ENCODE assay signal across 27 cellular contexts in genomic region chr17:63709110-63709509, GRCh38. TPM values are rescaled to one million over a fixed set of nuclear protein-coding genes. Genes with fewer than 3 reads are reported as not detected.
DNase-seq lines count a peak whose midpoint lies in the region; ATAC-seq and TF ChIP-seq lines count a peak whose summit lies in the region.
"Had no signal": no experiment of that assay in that cellular context is flagged by ENCODE, and none has a peak within 500 bp of the region (broad histone marks: within the 10 kb centered on the region; RNA-seq: fewer than 3 reads in every experiment).

No MANE protein-coding gene starts in this region.

- H3K4me1 Mint-ChIP-seq in activated T-cell treated with anti-CD3 and anti-CD28 coated beads, Interleukin-2, amount 50 U/mL, for 72 hours (ENCODE audit: low read depth): peaks cover 55% of the 10 kb centered on the region
- H3K4me1 Mint-ChIP-seq in activated CD4-positive, alpha-beta memory T cell treated with anti-CD3 and anti-CD28 coated beads for 36 hours (ENCODE audit: low read depth): peaks cover 54% of the 10 kb centered on the region
- H3K4me1 Mint-ChIP-seq in central memory CD8-positive, alpha-beta T cell: peaks cover 45% of the 10 kb centered on the region

- no peaks in the 10 kb centered on the region for H3K9me3 Mint-ChIP-seq in activated T-cell treated with anti-CD3 and anti-CD28 coated beads, Interleukin-2, amount 50 U/mL, for 72 hours
- no peaks in the 10 kb centered on the region for H3K9me3 Mint-ChIP-seq in activated CD4-positive, alpha-beta memory T cell treated with anti-CD3 and anti-CD28 coated beads for 36 hours
- H3K9me3 Mint-ChIP-seq in central memory CD8-positive, alpha-beta T cell: no peaks in the 10 kb centered on the region
- H3K9me3 Mint-ChIP-seq: activated T-cell treated with anti-CD3 and anti-CD28 coated beads, Interleukin-2, amount 50 U/mL, for 4 hours had no signal

- H3K36me3 Mint-ChIP-seq in activated T-cell treated with anti-CD3 and anti-CD28 coated beads, Interleukin-2, amount 50 U/mL, for 72 hours (ENCODE audit: insufficient read depth in 2 of 2): peaks cover 7 to 15% of the 10 kb centered on the region in 2 donors
- H3K36me3 Mint-ChIP-seq in activated CD4-positive, alpha-beta memory T cell treated with anti-CD3 and anti-CD28 coated beads for 36 hours: peaks cover 38% of the 10 kb centered on the region
- H3K36me3 Mint-ChIP-seq in central memory CD8-positive, alpha-beta T cell (ENCODE audit: insufficient read depth): peaks cover 17% of the 10 kb centered on the region

- H3K79me2 ChIP-seq in OCI-LY7 (ENCODE audit: insufficient read depth, low read depth, low read length): no peaks in the 10 kb centered on the region

- H3K27me3 Mint-ChIP-seq in activated T-cell treated with anti-CD3 and anti-CD28 coated beads, Interleukin-2, amount 50 U/mL, for 72 hours (ENCODE audit: low read depth): no peaks in the 10 kb centered on the region
- no peaks in the 10 kb centered on the region for H3K27me3 Mint-ChIP-seq in activated CD4-positive, alpha-beta memory T cell treated with anti-CD3 and anti-CD28 coated beads for 36 hours
- H3K27me3 Mint-ChIP-seq in central memory CD8-positive, alpha-beta T cell: no peaks in the 10 kb centered on the region

- H3K36me3 ChIP-seq in neutrophil (peaks cover 91% of the 10 kb centered on the region), OCI-LY7 (ENCODE audit: insufficient read depth, low read length) (peaks cover 88% of the 10 kb centered on the region)
- H3K36me3 ChIP-seq: colonic mucosa had no signal

- H4K20me1 ChIP-seq in OCI-LY7 (ENCODE audit: insufficient read depth, low read length): no peaks in the 10 kb centered on the region

- TF ChIP-seq CTCF in neutrophil (IDR thresholded peaks at IDR 0.05) (no peak), OCI-LY7 (conservative IDR thresholded peaks at IDR 0.05; ENCODE audit: low read length) (no peak), coronary artery (IDR thresholded peaks at IDR 0.05) (no peak)

- ATAC-seq in activated T-cell treated with anti-CD3 and anti-CD28 coated beads, Interleukin-2, amount 50 U/mL, for 72 hours (replicated peaks in 1 of 2): no peak
- no peak for ATAC-seq in central memory CD8-positive, alpha-beta T cell (replicated peaks; ENCODE audit: extremely low read depth, poor library complexity, severe bottlenecking)
- ATAC-seq in HG03045 (IDR thresholded peaks at IDR 0.05; ENCODE audit: unreplicated experiment): no peak
- ATAC-seq: gastroesophageal sphincter, left ventricle myocardium superior, right cardiac atrium had no signal

- H3K27me3 ChIP-seq in neutrophil: no peaks in the 10 kb centered on the region
- H3K27me3 ChIP-seq: BLaER1, brain microvascular endothelial cell, colonic mucosa, gastroesophageal sphincter, MG63 had no signal

- intact Hi-C loops in activated CD4-positive, alpha-beta memory T cell treated with anti-CD3 and anti-CD28 coated beads for 36 hours (cut with micrococcal nuclease): no loop called here
- intact Hi-C loops in OCI-LY7 (cut with micrococcal nuclease; ENCODE audit: unreplicated experiment): no loop called here

- CTCF ChIA-PET in activated CD4-positive, alpha-beta memory T cell treated with anti-CD3 and anti-CD28 coated beads for 36 hours (lab: Charles Lee): interaction anchor here (0.9 to 3.6 kb wide), 10 partner anchors 8 to 284 kb away, joined by 3 to 27 read pairs (median 7); no protein-coding TSS in a partner anchor
- CTCF ChIA-PET in OCI-LY7 (lab: Charles Lee; ENCODE audit: unreplicated experiment): no interaction called here

- no TSS peak for BruUV-seq in OCI-LY7 (replicated peaks; lab: Mats Ljungman, UMichigan)

- no peak for DNase-seq in activated T-cell treated with anti-CD3 and anti-CD28 coated beads, Interleukin-2, amount 50 U/mL, for 72 hours
- no peak for DNase-seq in activated T-cell treated with anti-CD3 and anti-CD28 coated beads, Interleukin-2, amount 50 U/mL, for 48 hours
- no peak for DNase-seq in activated CD4-positive, alpha-beta memory T cell treated with anti-CD3 and anti-CD28 coated beads for 36 hours
- no peak for DNase-seq in central memory CD8-positive, alpha-beta T cell (ENCODE audit: low spot score in 2 of 2)
- DNase-seq in OCI-LY7 (ENCODE audit: low spot score) (no peak), coronary artery (ENCODE audit: low spot score) (no peak)
- DNase-seq: ACHN; activated CD4-positive, alpha-beta T cell treated with anti-CD3 and anti-CD28 coated beads, Interleukin-2, amount 50 U/mL, for 48 hours; activated T-cell treated with anti-CD3 and anti-CD28 coated beads, Interleukin-2, amount 50 U/mL, for 4 hours; brain microvascular endothelial cell; colonic mucosa; hippocampal formation; left ventricle myocardium superior; MG63; midbrain; NCI-H2081 treated with DMSO at 0.1 percent for 48 hours; NCI-H345; NCI-H82; right cardiac atrium; stimulated activated CD4-positive, alpha-beta T cell treated with anti-CD3 and anti-CD28 coated beads, Interleukin-4, amount 100 ng/mL, for 1 hour; stimulated activated naive CD4-positive, alpha-beta T cell; WERI-Rb-1 had no signal

- H3K4me2 ChIP-seq in OCI-LY7 (ENCODE audit: low read length): no peak overlapping the region
- H3K4me2 ChIP-seq: BLaER1 had no signal

- H3K4me3 Mint-ChIP-seq in activated T-cell treated with anti-CD3 and anti-CD28 coated beads, Interleukin-2, amount 50 U/mL, for 72 hours: no peak overlapping the region
- H3K4me3 Mint-ChIP-seq in activated CD4-positive, alpha-beta memory T cell treated with anti-CD3 and anti-CD28 coated beads for 36 hours: no peak overlapping the region
- H3K4me3 Mint-ChIP-seq in central memory CD8-positive, alpha-beta T cell: peak overlapping the region; percentile 23
- H3K4me3 Mint-ChIP-seq: activated T-cell treated with anti-CD3 and anti-CD28 coated beads, Interleukin-2, amount 50 U/mL, for 4 hours had no signal

- POLR2A ChIA-PET in activated CD4-positive, alpha-beta memory T cell treated with anti-CD3 and anti-CD28 coated beads for 36 hours (lab: Charles Lee): no interaction called here
- POLR2A ChIA-PET in OCI-LY7 (lab: Charles Lee): no interaction called here

- H3K9me2 ChIP-seq in OCI-LY7 (ENCODE audit: insufficient read depth, low read length): no peaks in the 10 kb centered on the region

- H3K4me1 ChIP-seq in neutrophil (ENCODE audit: control insufficient read depth in 1 of 2, insufficient read depth in 1 of 2, low read depth in 1 of 2, low read length in 1 of 2): peaks cover 12 to 17% of the 10 kb centered on the region in 2 experiments
- H3K4me1 ChIP-seq in OCI-LY7 (ENCODE audit: insufficient read depth, low read length, poor library complexity, severe bottlenecking): peaks cover 26% of the 10 kb centered on the region
- H3K4me1 ChIP-seq: colonic mucosa, gastroesophageal sphincter had no signal

- H3K27ac ChIP-seq in neutrophil (peak overlapping the region; percentile 16), OCI-LY7 (ENCODE audit: low read depth, low read length, poor library complexity, severe bottlenecking) (no peak overlapping the region), coronary artery (no peak overlapping the region)
- H3K27ac ChIP-seq: BLaER1, brain microvascular endothelial cell, colonic mucosa, gastroesophageal sphincter, SK-N-MC, WERI-Rb-1 had no signal

- H2AFZ ChIP-seq in OCI-LY7 (ENCODE audit: low read length): no peak overlapping the region

- H3K9me3 ChIP-seq in neutrophil (no peaks in the 10 kb centered on the region), OCI-LY7 (ENCODE audit: low read length) (no peaks in the 10 kb centered on the region)
- H3K9me3 ChIP-seq: BLaER1, colonic mucosa, gastroesophageal sphincter, MG63 had no signal

- no peak overlapping the region for H3K4me3 ChIP-seq in neutrophil (ENCODE audit: low read depth in 1 of 2, low read length in 1 of 2)
- no peak overlapping the region for H3K4me3 ChIP-seq in OCI-LY7 (ENCODE audit: low read depth, low read length, poor library complexity, severe bottlenecking)
- no peak overlapping the region for H3K4me3 ChIP-seq in coronary artery
- H3K4me3 ChIP-seq: BLaER1, colonic mucosa, gastroesophageal sphincter, MG63, SK-N-MC had no signal

- H3K27ac Mint-ChIP-seq in activated T-cell treated with anti-CD3 and anti-CD28 coated beads, Interleukin-2, amount 50 U/mL, for 72 hours: peak overlapping the region; percentile 71
- H3K27ac Mint-ChIP-seq in activated CD4-positive, alpha-beta memory T cell treated with anti-CD3 and anti-CD28 coated beads for 36 hours: peak overlapping the region; percentile 49
- peak overlapping the region; percentile 81 for H3K27ac Mint-ChIP-seq in central memory CD8-positive, alpha-beta T cell (ENCODE audit: low read depth)

RNA-seq across cellular contexts. Expression of gene LIMD2, which starts 9.2 kb away (rescaled TPM):
- 100 to 1,000 TPM; 227 to 324 TPM for total RNA-seq in activated T-cell treated with anti-CD3 and anti-CD28 coated beads, Interleukin-2, amount 50 U/mL, for 72 hours
- total RNA-seq in activated CD4-positive, alpha-beta memory T cell treated with anti-CD3 and anti-CD28 coated beads for 36 hours: 100 to 1,000 TPM; 146 to 150 TPM
- total RNA-seq in OCI-LY7 (2014; rRNA removed; shearing (Covaris generic)): 406 and 428 TPM in 2 replicates
- total RNA-seq in OCI-LY7 (2022): 286 and 306 TPM in 2 replicates

RNA-seq across cellular contexts. Expression of gene STRADA, which starts 32.5 kb away (rescaled TPM):
- total RNA-seq in activated T-cell treated with anti-CD3 and anti-CD28 coated beads, Interleukin-2, amount 50 U/mL, for 72 hours: 10 to 100 TPM; 71.7 to 77.7 TPM
- 10 to 100 TPM; 64.8 to 69.7 TPM for total RNA-seq in activated CD4-positive, alpha-beta memory T cell treated with anti-CD3 and anti-CD28 coated beads for 36 hours
- 31.9 and 37.2 TPM in 2 replicates for total RNA-seq in OCI-LY7 (2014; rRNA removed; shearing (Covaris generic))
- total RNA-seq in OCI-LY7 (2022): 68.0 and 80.3 TPM in 2 replicates
